ENCODE assay signal across 28 cellular contexts in genomic region chr5:40400245-40400644, GRCh38.
"Had no signal": no experiment of that assay in that cellular context is flagged by ENCODE, and none has a peak within 500 bp of the region (broad histone marks: within the 10 kb centered on the region; RNA-seq: fewer than 3 reads in every experiment).

No MANE protein-coding gene starts in this region.

- H3K4me3 Mint-ChIP-seq: activated naive CD8-positive, alpha-beta T cell treated with anti-CD3 and anti-CD28 coated beads for 36 hours; activated naive CD8-positive, alpha-beta T cell treated with anti-CD3 and anti-CD28 coated beads, Interleukin-2, amount 50 U/mL, for 24 hours; activated T-cell treated with anti-CD3 and anti-CD28 coated beads, Interleukin-2, amount 50 U/mL, for 24 hours; T-helper 17 cell; WTC11 had no signal

- DNase-seq: activated CD4-positive, alpha-beta T cell treated with anti-CD3 and anti-CD28 coated beads for 48 hours; activated CD4-positive, alpha-beta T cell treated with anti-CD3 and anti-CD28 coated beads, Interleukin-2, amount 50 U/mL, for 1 hour; activated CD4-positive, alpha-beta T cell treated with anti-CD3 and anti-CD28 coated beads, Interleukin-2, amount 50 U/mL, for 48 hours; activated CD8-positive, alpha-beta memory T cell treated with anti-CD3 and anti-CD28 coated beads, Interleukin-2, amount 50 U/mL, for 48 hours; activated gamma-delta T cell; activated naive CD4-positive, alpha-beta T cell; activated naive CD4-positive, alpha-beta T cell treated with anti-CD3 and anti-CD28 coated beads, Interleukin-2, amount 50 U/mL, for 16 hours; activated naive CD8-positive, alpha-beta T cell treated with anti-CD3 and anti-CD28 coated beads for 36 hours; activated naive CD8-positive, alpha-beta T cell treated with anti-CD3 and anti-CD28 coated beads, Interleukin-2, amount 50 U/mL, for 24 hours; activated T-cell treated with anti-CD3 and anti-CD28 coated beads for 4 hours; activated T-cell treated with anti-CD3 and anti-CD28 coated beads, Interleukin-2, amount 50 U/mL, for 24 hours; activated T-cell treated with anti-CD3 and anti-CD28 coated beads, Interleukin-2, amount 50 U/mL, for 72 hours; adrenal gland; amygdala; aorta; body of pancreas; central memory CD4-positive, alpha-beta T cell; cerebellar nuclear complex; colonic mucosa; effector CD8-positive, alpha-beta T cell; esophagus squamous epithelium; foreskin melanocyte; T-helper 1 cell; T-helper 17 cell had no signal

- H3K9me3 Mint-ChIP-seq: WTC11 had no signal

- H3K36me3 Mint-ChIP-seq: WTC11 had no signal

- H3K27me3 Mint-ChIP-seq: activated naive CD8-positive, alpha-beta T cell treated with anti-CD3 and anti-CD28 coated beads for 36 hours; activated naive CD8-positive, alpha-beta T cell treated with anti-CD3 and anti-CD28 coated beads, Interleukin-2, amount 50 U/mL, for 24 hours; activated T-cell treated with anti-CD3 and anti-CD28 coated beads, Interleukin-2, amount 50 U/mL, for 24 hours; T-helper 17 cell had no signal

- H3K4me3 ChIP-seq: adrenal gland, body of pancreas, colonic mucosa, esophagus squamous epithelium, gastroesophageal sphincter had no signal

- H3K27me3 ChIP-seq: adrenal gland, body of pancreas, colonic mucosa, esophagus squamous epithelium, gastroesophageal sphincter had no signal

- H3K27ac Mint-ChIP-seq: activated naive CD8-positive, alpha-beta T cell treated with anti-CD3 and anti-CD28 coated beads for 36 hours; activated naive CD8-positive, alpha-beta T cell treated with anti-CD3 and anti-CD28 coated beads, Interleukin-2, amount 50 U/mL, for 24 hours; activated T-cell treated with anti-CD3 and anti-CD28 coated beads, Interleukin-2, amount 50 U/mL, for 72 hours; WTC11 had no signal

- H3K27ac ChIP-seq: adrenal gland, body of pancreas, colonic mucosa, epithelial cell of prostate, esophagus squamous epithelium, gastroesophageal sphincter, VCaP had no signal

- H3K36me3 ChIP-seq: adrenal gland, colonic mucosa, esophagus squamous epithelium, gastroesophageal sphincter had no signal

- H3K4me1 ChIP-seq: body of pancreas, colonic mucosa had no signal

- H3K9me3 ChIP-seq: adrenal gland, body of pancreas, colonic mucosa, esophagus squamous epithelium, gastroesophageal sphincter had no signal

- ATAC-seq: activated naive CD8-positive, alpha-beta T cell treated with anti-CD3 and anti-CD28 coated beads, Interleukin-2, amount 50 U/mL, for 24 hours; activated T-cell treated with anti-CD3 and anti-CD28 coated beads, Interleukin-2, amount 50 U/mL, for 72 hours; body of pancreas; gastroesophageal sphincter; T-helper 17 cell; WTC11 had no signal
